13 cellular contexts compared by ENCODE assay signal in the genomic region with DNA sequence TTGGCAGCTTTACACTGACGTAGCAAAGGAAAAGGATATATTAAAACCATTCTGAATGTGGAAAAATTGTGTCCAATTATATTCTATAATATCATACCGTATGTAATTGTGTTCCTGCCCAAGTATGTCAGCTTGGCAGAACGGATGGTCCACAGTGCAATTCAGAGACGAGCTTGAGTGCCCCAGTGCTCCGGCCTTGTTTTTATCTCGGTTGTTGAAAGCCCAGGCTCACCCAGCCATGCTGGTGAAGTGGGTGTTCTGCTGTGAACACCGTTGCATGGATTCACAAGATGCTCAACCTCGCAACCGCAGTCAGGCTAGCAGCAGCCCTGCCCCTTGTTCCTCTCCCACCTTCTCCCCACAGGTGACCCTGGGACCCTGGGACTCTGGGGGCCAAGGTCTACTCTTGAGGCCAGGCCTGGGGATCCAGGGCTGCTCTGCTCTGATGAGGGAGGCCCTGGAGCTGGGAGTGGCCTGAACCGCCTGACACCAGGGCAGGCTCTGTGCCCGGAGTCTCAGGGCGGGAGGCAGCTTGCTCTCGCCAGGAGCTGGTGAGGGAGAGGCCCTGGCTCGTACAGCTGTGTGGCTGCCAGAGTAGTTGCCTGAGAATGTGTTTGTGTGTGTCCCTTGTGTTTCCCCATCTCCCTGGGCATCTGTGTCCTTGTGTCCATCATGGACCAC. TPM values are rescaled to one million over a fixed set of nuclear protein-coding genes. Genes with fewer than 3 reads are reported as not detected.
A peak's percentile ranks its signal among the peaks of the same experiment; 100 is the strongest.
DNase-seq lines count a peak whose midpoint lies in the region; ATAC-seq, FAIRE-seq and TF ChIP-seq lines count a peak whose summit lies in the region.
"Had no signal": no experiment of that assay in that cellular context is flagged by ENCODE, and none has a peak within 500 bp of the region (broad histone marks: within the 10 kb centered on the region; RNA-seq: fewer than 3 reads in every experiment).

No MANE protein-coding gene starts in this region.

- H3K27ac Mint-ChIP-seq in stimulated activated naive B cell treated with anti-CD40 and anti-IgM and Interleukin-4, amounts not matched to agents 10 μg/mL and 1 μg/mL and 100 μg/mL, for 72 hours: no peak overlapping the region
- H3K27ac Mint-ChIP-seq: natural killer cell had no signal

- H3K9me1 ChIP-seq in keratinocyte (ENCODE audit: control insufficient read depth, extremely low read depth, insufficient read depth, low read length): peaks cover 23% of the 10 kb centered on the region

- no peaks in the 10 kb centered on the region for H3K27me3 ChIP-seq in breast epithelium
- no peaks in the 10 kb centered on the region for H3K27me3 ChIP-seq in keratinocyte (ENCODE audit: control insufficient read depth, extremely low read depth, insufficient read depth, low read length)
- H3K27me3 ChIP-seq in rectal smooth muscle tissue (ENCODE audit: control insufficient read depth, insufficient read depth, low read length): no peaks in the 10 kb centered on the region
- H3K27me3 ChIP-seq: BLaER1 had no signal

- TF ChIP-seq POLR2A in breast epithelium (IDR thresholded peaks at IDR 0.05): no peak

- H3K27me3 Mint-ChIP-seq in stimulated activated naive B cell treated with anti-CD40 and anti-IgM and Interleukin-4, amounts not matched to agents 10 μg/mL and 1 μg/mL and 100 μg/mL, for 72 hours: peaks cover 10 to 21% of the 10 kb centered on the region in 2 donors

- dilution Hi-C loops in keratinocyte (cut with MboI; ENCODE audit: extremely low pct_ligation_motif_present, low sequenced_read_pairs): no loop called here

- H3K4me3 ChIP-seq in breast epithelium (no peak overlapping the region), keratinocyte (ENCODE audit: control insufficient read depth in 2 of 3, extremely low read depth in 1 of 3, insufficient read depth in 2 of 3, low read depth in 1 of 3, low read length in 3 of 3) (no peak overlapping the region), rectal smooth muscle tissue (ENCODE audit: low read length) (peak overlapping the region; percentile 17)
- H3K4me3 ChIP-seq: BLaER1 had no signal

- peaks cover 16% of the 10 kb centered on the region for H4K20me1 ChIP-seq in keratinocyte (ENCODE audit: control insufficient read depth, extremely low read depth, insufficient read depth, low read length)

- no peaks in the 10 kb centered on the region for H3K36me3 Mint-ChIP-seq in stimulated activated naive B cell treated with anti-CD40 and anti-IgM and Interleukin-4, amounts not matched to agents 10 μg/mL and 1 μg/mL and 100 μg/mL, for 72 hours
- H3K36me3 Mint-ChIP-seq: natural killer cell had no signal

- DNase-seq in breast epithelium (ENCODE audit: low spot score in 2 of 2) (peak; percentile 89 to 91), keratinocyte (ENCODE audit: low read depth, low spot score) (no peak), LoVo (ENCODE audit: low spot score) (no peak), HEK293T (ENCODE audit: extremely low spot score) (no peak)
- no peak for DNase-seq in stimulated activated naive B cell treated with anti-CD40 and anti-IgM and Interleukin-4, amounts not matched to agents 10 μg/mL and 1 μg/mL and 100 μg/mL, for 72 hours
- DNase-seq: activated effector memory CD4-positive, alpha-beta T cell treated with anti-CD3 and anti-CD28 coated beads, Interleukin-2, amount 50 U/mL, for 16 hours; natural killer cell had no signal

- POLR2A ChIA-PET in HEK293T (lab: Yijun Ruan, JAX): interaction anchor here (0.8 to 1.5 kb wide), 2 partner anchors 10 to 11 kb away, joined by 3 to 4 read pairs; partner anchors contain the start of gene PTPRF

- H3K4me1 ChIP-seq in breast epithelium (peaks cover 15 to 60% of the 10 kb centered on the region in 2 donors), keratinocyte (ENCODE audit: control insufficient read depth, extremely low read depth, insufficient read depth, low read length) (peaks cover 40% of the 10 kb centered on the region), rectal smooth muscle tissue (ENCODE audit: control insufficient read depth, insufficient read depth, low read length) (peaks cover 13% of the 10 kb centered on the region)

- intact Hi-C loops in breast epithelium (cut with DNase I; ENCODE audit: low total_unique reads): no loop called here

- H3K27ac ChIP-seq in C4-2B: peak overlapping the region; percentile 96
- peak overlapping the region; percentile 81 to 91 for H3K27ac ChIP-seq in breast epithelium
- H3K27ac ChIP-seq in keratinocyte (ENCODE audit: control insufficient read depth, insufficient read depth, low read length): peak overlapping the region; percentile 28
- peak overlapping the region; percentile 82 for H3K27ac ChIP-seq in rectal smooth muscle tissue (ENCODE audit: low read depth, low read length)
- H3K27ac ChIP-seq: BLaER1 had no signal

- H3K9me3 ChIP-seq in breast epithelium (no peaks in the 10 kb centered on the region), keratinocyte (ENCODE audit: control insufficient read depth, low read depth, low read length) (no peaks in the 10 kb centered on the region)
- H3K9me3 ChIP-seq: BLaER1 had no signal

- H3K36me3 ChIP-seq in breast epithelium (no peaks in the 10 kb centered on the region), keratinocyte (ENCODE audit: control insufficient read depth in 2 of 2, extremely low read depth in 1 of 2, insufficient read depth in 2 of 2, low read length in 2 of 2) (peaks cover 49% of the 10 kb centered on the region in 2 experiments), rectal smooth muscle tissue (ENCODE audit: control insufficient read depth, insufficient read depth, low read length) (peaks cover 3% of the 10 kb centered on the region)

- no peak overlapping the region for H2AFZ ChIP-seq in keratinocyte (ENCODE audit: control insufficient read depth, low read length)

- peaks cover 92% of the 10 kb centered on the region for H3K79me2 ChIP-seq in keratinocyte (ENCODE audit: control insufficient read depth, insufficient read depth, low read length)

- H3K4me2 ChIP-seq in keratinocyte (ENCODE audit: control insufficient read depth, extremely low read depth, insufficient read depth, low read depth, low read length): peak overlapping the region; percentile 18
- H3K4me2 ChIP-seq: BLaER1 had no signal

- no peak overlapping the region for H3K4me3 Mint-ChIP-seq in stimulated activated naive B cell treated with anti-CD40 and anti-IgM and Interleukin-4, amounts not matched to agents 10 μg/mL and 1 μg/mL and 100 μg/mL, for 72 hours
- H3K4me3 Mint-ChIP-seq: natural killer cell had no signal

- no peak for ATAC-seq in GM19324 (IDR thresholded peaks at IDR 0.05; ENCODE audit: low FRiP score, unreplicated experiment)
- ATAC-seq in stimulated activated naive B cell treated with anti-CD40 and anti-IgM and Interleukin-4, amounts not matched to agents 10 μg/mL and 1 μg/mL and 100 μg/mL, for 72 hours (replicated peaks): no peak
- ATAC-seq: natural killer cell had no signal

- TF ChIP-seq CTCF in C4-2B (conservative IDR thresholded peaks at IDR 0.05) (no peak), breast epithelium (IDR thresholded peaks at IDR 0.05) (no peak), keratinocyte (optimal IDR thresholded peaks at IDR 0.05 in 1 of 3, IDR thresholded peaks at IDR 0.05 in 1 of 3, conservative IDR thresholded peaks at IDR 0.05 in 1 of 3; ENCODE audit: extremely low read depth in 1 of 3, insufficient read depth in 2 of 3, low read length in 3 of 3) (no peak)

- peak; percentile 72 for FAIRE-seq in keratinocyte (lab: Jason Lieb, UNC)
- FAIRE-seq: endothelial cell of umbilical vein, GM12892 had no signal

- no peaks in the 10 kb centered on the region for H3K9me3 Mint-ChIP-seq in stimulated activated naive B cell treated with anti-CD40 and anti-IgM and Interleukin-4, amounts not matched to agents 10 μg/mL and 1 μg/mL and 100 μg/mL, for 72 hours
- H3K9me3 Mint-ChIP-seq: natural killer cell had no signal

- no peaks in the 10 kb centered on the region for H3K4me1 Mint-ChIP-seq in stimulated activated naive B cell treated with anti-CD40 and anti-IgM and Interleukin-4, amounts not matched to agents 10 μg/mL and 1 μg/mL and 100 μg/mL, for 72 hours

- CTCF ChIA-PET in HEK293T (lab: Yijun Ruan, JAX): no interaction called here

- peak overlapping the region; percentile 25 for H3K9ac ChIP-seq in keratinocyte (ENCODE audit: control insufficient read depth, extremely low read depth, insufficient read depth, low read length)
- no peak overlapping the region for H3K9ac ChIP-seq in rectal smooth muscle tissue (ENCODE audit: low read length)
- H3K9ac ChIP-seq: BLaER1 had no signal

TF ChIP-seq in HEK293T, 16 proteins besides CTCF, POLR2A, EP300 and RAD21:
- no peak for TF ChIP-seq TARDBP (IDR thresholded peaks at IDR 0.05)
- no peak for TF ChIP-seq PKNOX1 (IDR thresholded peaks at IDR 0.05)

RNA-seq across cellular contexts. Expression of gene PTPRF, which starts 11.2 kb away (rescaled TPM):
- total RNA-seq in breast epithelium: 100 to 1,000 TPM; 109 to 149 (median 116) TPM
- 161 to 204 TPM (median 198 TPM) in 3 replicates for polyA plus RNA-seq in keratinocyte
- 47.7 TPM for polyA plus RNA-seq in keratinocyte (2011; ENCODE audit: low read depth)
- 67.3 and 89.8 TPM in 2 replicates for polyA plus RNA-seq in keratinocyte (2011; cell fraction: cytosol; rRNA removed)
- 456 and 469 TPM in 2 replicates for polyA plus RNA-seq in keratinocyte (2011; cell fraction: nucleus; rRNA removed)
- 140 and 276 TPM in 2 replicates for polyA plus RNA-seq in keratinocyte (2012; ENCODE audit: low replicate concordance)
- 497 to 995 TPM (median 539 TPM) in 3 replicates for polyA minus RNA-seq in keratinocyte
- 232 TPM for polyA minus RNA-seq in keratinocyte (2011; cell fraction: cytosol; rRNA and poly(A)+ RNA removed)
- 824 and 949 TPM in 2 replicates for polyA minus RNA-seq in keratinocyte (2011; cell fraction: nucleus; rRNA and poly(A)+ RNA removed)

Comparison
In these comparisons a context has a peak if more than half of its experiments do, and no peak if none do; other contexts are left out.
1. H3K27ac ChIP-seq: peak in every context shown above with its lines; median percentile 96 in C4-2B; 86 in breast epithelium; 82 in rectal smooth muscle tissue; 28 in keratinocyte.
2. DNase-seq: peak in breast epithelium (2 of 2); none in keratinocyte (single experiment), stimulated activated naive B cell treated with anti-CD40 and anti-IgM and Interleukin-4, amounts not matched to agents 10 μg/mL and 1 μg/mL and 100 μg/mL, for 72 hours (single experiment), LoVo (single experiment) and HEK293T (single experiment).